Comparison of ENCODE assay signal across 19 cellular contexts in the genomic region with DNA sequence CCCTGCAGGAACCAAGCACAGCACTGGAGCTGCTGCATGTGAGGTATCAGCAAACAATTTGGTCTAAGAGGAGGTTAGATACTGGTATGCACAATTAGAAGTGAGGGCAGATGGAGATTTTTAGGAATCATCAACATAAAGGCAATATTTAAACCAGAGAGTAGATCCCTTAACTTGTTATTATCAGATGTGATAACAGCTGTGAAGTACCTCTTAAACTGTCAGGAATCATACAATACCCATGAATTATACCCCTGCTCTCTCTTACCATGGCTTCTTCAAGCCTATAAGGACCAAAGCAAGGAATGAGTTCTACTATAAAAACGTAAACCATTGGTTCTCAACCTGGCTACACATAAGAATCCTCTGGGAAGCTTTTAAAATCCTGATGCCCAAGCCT.
"Had no signal": no experiment of that assay in that cellular context is flagged by ENCODE, and none has a peak within 500 bp of the region (broad histone marks: within the 10 kb centered on the region; RNA-seq: fewer than 3 reads in every experiment).

No MANE protein-coding gene starts in this region.

- H3K4me3 Mint-ChIP-seq: dendritic cell treated with granulocyte-macrophage colony-stimulating factor and Interleukin-4, amounts not matched to agents 40 ng/mL and 50 ng/mL, for 4 days; effector memory CD8-positive, alpha-beta T cell; memory B cell; nephron progenitor cell; stimulated activated naive CD8-positive, alpha-beta T cell treated with anti-CD3 and anti-CD28 coated beads, Interleukin-15, amount 100 ng/mL, for 72 hours; T-helper 1 cell treated with Interleukin-12 subunit alpha and Interleukin-12 subunit beta and Interleukin-4 antibody, amounts not matched to agents 30 μg/mL and 1 μg/mL, for 36 hours had no signal

- H3K4me3 ChIP-seq: testis, vagina had no signal

- H3K27me3 ChIP-seq: testis, vagina had no signal

- H3K9me3 Mint-ChIP-seq: activated naive CD4-positive, alpha-beta T cell treated with anti-CD3 and anti-CD28 coated beads, Interleukin-2, amount 50 U/mL, for 72 hours; brain; dendritic cell treated with granulocyte-macrophage colony-stimulating factor and Interleukin-4, amounts not matched to agents 40 ng/mL and 50 ng/mL, for 4 days; effector memory CD8-positive, alpha-beta T cell; memory B cell; nephron progenitor cell; stimulated activated naive CD8-positive, alpha-beta T cell treated with anti-CD3 and anti-CD28 coated beads, Interleukin-15, amount 100 ng/mL, for 72 hours; T-helper 1 cell treated with Interleukin-12 subunit alpha and Interleukin-12 subunit beta and Interleukin-4 antibody, amounts not matched to agents 30 μg/mL and 1 μg/mL, for 36 hours had no signal

- H3K27ac Mint-ChIP-seq: activated naive CD4-positive, alpha-beta T cell treated with anti-CD3 and anti-CD28 coated beads, Interleukin-2, amount 50 U/mL, for 72 hours; brain; effector memory CD8-positive, alpha-beta T cell; memory B cell; nephron progenitor cell; stimulated activated naive CD8-positive, alpha-beta T cell treated with anti-CD3 and anti-CD28 coated beads, Interleukin-15, amount 100 ng/mL, for 72 hours; T-helper 1 cell treated with Interleukin-12 subunit alpha and Interleukin-12 subunit beta and Interleukin-4 antibody, amounts not matched to agents 30 μg/mL and 1 μg/mL, for 36 hours had no signal

- H3K36me3 ChIP-seq: vagina had no signal

- H3K27ac ChIP-seq: testis, vagina had no signal

- DNase-seq: activated CD4-positive, alpha-beta T cell treated with anti-CD3 and anti-CD28 coated beads, Interleukin-2, amount 50 U/mL, for 1 hour; activated CD4-positive, CD25-positive, alpha-beta regulatory T cell; activated effector memory CD4-positive, alpha-beta T cell treated with Interleukin-2 at 50 U/mL for 16 hours; activated T-cell treated with anti-CD3 and anti-CD28 coated beads, Interleukin-2, amount 50 U/mL, for 1 hour; amniotic stem cell; effector memory CD8-positive, alpha-beta T cell; head of caudate nucleus; nephron progenitor cell; stimulated activated CD4-positive, alpha-beta T cell treated with anti-CD3 and anti-CD28 coated beads, Interleukin-4, amount 100 ng/mL, for 1 hour; stimulated activated CD8-positive, alpha-beta memory T cell treated with anti-CD3 and anti-CD28 coated beads, Interleukin-4, amount 100 ng/mL, for 48 hours; stimulated activated naive CD8-positive, alpha-beta T cell treated with anti-CD3 and anti-CD28 coated beads, Interleukin-15, amount 100 ng/mL, for 72 hours; testis had no signal

- ATAC-seq: activated naive CD4-positive, alpha-beta T cell treated with anti-CD3 and anti-CD28 coated beads, Interleukin-2, amount 50 U/mL, for 72 hours; effector memory CD8-positive, alpha-beta T cell; sciatic nerve; stimulated activated naive CD8-positive, alpha-beta T cell treated with anti-CD3 and anti-CD28 coated beads, Interleukin-15, amount 100 ng/mL, for 72 hours had no signal

- H3K9me3 ChIP-seq: testis, vagina had no signal
